ENCODE assay signal across 9 cellular contexts in genomic region chr16:68272501-68273209, GRCh38. TPM values are rescaled to one million over a fixed set of nuclear protein-coding genes. Genes with fewer than 3 reads are reported as not detected.
DNase-seq lines count a peak whose midpoint lies in the region; ATAC-seq and TF ChIP-seq lines count a peak whose summit lies in the region.
"Had no signal": no experiment of that assay in that cellular context is flagged by ENCODE, and none has a peak within 500 bp of the region (broad histone marks: within the 10 kb centered on the region; RNA-seq: fewer than 3 reads in every experiment).

No MANE protein-coding gene starts in this region.

- no peaks in the 10 kb centered on the region for H3K27me3 Mint-ChIP-seq in chondrocyte (ENCODE audit: low read depth)

- H3K4me3 ChIP-seq in thymus (ENCODE audit: low read length) = peak overlapping the region; percentile 18

- 96% methylated on average over 4 of the region's 4 CpGs for WGBS in thymus

- H3K27ac Mint-ChIP-seq in chondrocyte (ENCODE audit: unreplicated experiment) = no peak overlapping the region

- peaks cover 3% of the 10 kb centered on the region for H3K36me3 Mint-ChIP-seq in chondrocyte (ENCODE audit: low read depth)

- H3K9me3 Mint-ChIP-seq in chondrocyte (ENCODE audit: low read depth) = no peaks in the 10 kb centered on the region

- no peak overlapping the region for H3K4me3 Mint-ChIP-seq in chondrocyte (ENCODE audit: unreplicated experiment)

- H3K36me3 ChIP-seq in thymus (ENCODE audit: control insufficient read depth, insufficient read depth) = peaks cover 35% of the 10 kb centered on the region

- H3K27ac ChIP-seq in VCaP (peak overlapping the region; percentile 62), thymus (ENCODE audit: low read depth) (peak overlapping the region; percentile 97)

- H3K4me1 ChIP-seq in thymus (ENCODE audit: control insufficient read depth, insufficient read depth, low read length) = peaks cover 69% of the 10 kb centered on the region

- peaks cover 1% of the 10 kb centered on the region for H3K9me3 ChIP-seq in thymus (ENCODE audit: control insufficient read depth)

- no peaks in the 10 kb centered on the region for H3K27me3 ChIP-seq in thymus (ENCODE audit: control insufficient read depth, insufficient read depth)

- peak; percentile 34 for DNase-seq in activated CD8-positive, alpha-beta memory T cell treated with anti-CD3 and anti-CD28 coated beads, Interleukin-2, amount 50 U/mL, for 4 hours
- DNase-seq in activated CD8-positive, alpha-beta memory T cell treated with anti-CD3 and anti-CD28 coated beads, Interleukin-2, amount 50 U/mL, for 48 hours = no peak
- peak; percentile 35 for DNase-seq in germinal center (ENCODE audit: low spot score)
- DNase-seq in kidney tubule cell (ENCODE audit: low spot score) = no peak
- no peak for DNase-seq in chondrocyte (ENCODE audit: low spot score)
- DNase-seq: NCI-H526 treated with DMSO at 0.1 percent for 48 hours had no signal

- no peak for ATAC-seq in GM21737 (IDR thresholded peaks at IDR 0.05; ENCODE audit: unreplicated experiment)

- TF ChIP-seq CTCF in VCaP (conservative IDR thresholded peaks at IDR 0.05) (no peak), chondrocyte (IDR thresholded peaks at IDR 0.05) (no peak)

- peaks cover 34% of the 10 kb centered on the region for H3K4me1 Mint-ChIP-seq in chondrocyte (ENCODE audit: low read depth)

RNA-seq across cellular contexts. Expression of gene SLC7A6, which starts 8.3 kb away (rescaled TPM):
- polyA plus RNA-seq in thymus = 47.3 TPM
- total RNA-seq in chondrocyte = 49.5 to 57.3 TPM (median 55.9 TPM) in 3 replicates

RNA-seq across cellular contexts. Expression of gene PLA2G15, which starts 27.5 kb away (rescaled TPM):
- 13.1 TPM for polyA plus RNA-seq in thymus
- total RNA-seq in chondrocyte = 24.5 to 29.6 TPM (median 28.0 TPM) in 3 replicates

RNA-seq across cellular contexts. Expression of gene ESRP2, which starts 36.7 kb away (rescaled TPM):
- polyA plus RNA-seq in thymus = 10.7 TPM
- 0.42 to 0.44 TPM in 2 of 3 replicates, not detected in the other for total RNA-seq in chondrocyte

RNA-seq across cellular contexts. Expression of gene SLC7A6OS, which starts 38.1 kb away (rescaled TPM):
- polyA plus RNA-seq in thymus = 12.8 TPM
- 9.5 to 12.7 TPM (median 11.8 TPM) in 3 replicates for total RNA-seq in chondrocyte

RNA-seq across cellular contexts. Expression of gene PRMT7, which starts 38.2 kb away (rescaled TPM):
- polyA plus RNA-seq in thymus = 65.5 TPM
- total RNA-seq in chondrocyte = 25.1 to 41.8 TPM (median 26.7 TPM) in 3 replicates

Comparison
In these comparisons a context has a peak if more than half of its experiments do, and no peak if none do; other contexts are left out.
1. DNase-seq: peak in activated CD8-positive, alpha-beta memory T cell treated with anti-CD3 and anti-CD28 coated beads, Interleukin-2, amount 50 U/mL, for 4 hours (single experiment) and germinal center (single experiment); none in activated CD8-positive, alpha-beta memory T cell treated with anti-CD3 and anti-CD28 coated beads, Interleukin-2, amount 50 U/mL, for 48 hours (single experiment), kidney tubule cell (single experiment) and chondrocyte (single experiment).